Comparison of ENCODE assay signal across 17 cellular contexts in genomic region chr3:8524656-8525399, GRCh38. TPM values are rescaled to one million over a fixed set of nuclear protein-coding genes. Genes with fewer than 3 reads are reported as not detected.
DNase-seq lines count a peak whose midpoint lies in the region; ATAC-seq, FAIRE-seq and TF ChIP-seq lines count a peak whose summit lies in the region.
"Had no signal": no experiment of that assay in that cellular context is flagged by ENCODE, and none has a peak within 500 bp of the region (broad histone marks: within the 10 kb centered on the region; RNA-seq: fewer than 3 reads in every experiment).

No MANE protein-coding gene starts in this region.

- H3K36me3 ChIP-seq in K562 (ENCODE audit: control insufficient read depth, insufficient read depth, low read length) (no peaks in the 10 kb centered on the region), sigmoid colon (no peaks in the 10 kb centered on the region)
- H3K36me3 ChIP-seq: pancreas had no signal

- no peaks in the 10 kb centered on the region for H4K20me1 ChIP-seq in K562 (replicated peaks; ENCODE audit: control insufficient read depth, insufficient read depth, low read length)

- H3K27ac ChIP-seq in K562 (ENCODE audit: extremely low read depth, low read depth, low read length) (no peak overlapping the region), sigmoid colon (no peak overlapping the region)
- H3K27ac ChIP-seq: pancreas had no signal

- H3K4me2 ChIP-seq in K562 (ENCODE audit: insufficient read depth, low read length) = no peak overlapping the region

- ATAC-seq in HG02588 (IDR thresholded peaks at IDR 0.05; ENCODE audit: unreplicated experiment) (peak; percentile 48), K562 (no peak)
- ATAC-seq in stimulated activated effector memory CD8-positive, alpha-beta T cell treated with anti-CD3 and anti-CD28 coated beads, Interleukin-12 subunit alpha, Interleukin-12 subunit beta, amount 100 ng/mL, for 72 hours = peak; percentile 77
- ATAC-seq: effector memory CD8-positive, alpha-beta T cell had no signal

- H3K4me3 Mint-ChIP-seq in activated CD4-positive, alpha-beta memory T cell treated with anti-CD3 and anti-CD28 coated beads, Interleukin-2, amount 10 ng/mL, durations not matched to agents 7 days and 5 days = no peak overlapping the region
- no peak overlapping the region for H3K4me3 Mint-ChIP-seq in activated CD4-positive, alpha-beta memory T cell treated with anti-CD3 and anti-CD28 coated beads for 36 hours
- no peak overlapping the region for H3K4me3 Mint-ChIP-seq in stimulated activated effector memory CD8-positive, alpha-beta T cell treated with anti-CD3 and anti-CD28 coated beads, Interleukin-12 subunit alpha, Interleukin-12 subunit beta, amount 100 ng/mL, for 72 hours
- no peak overlapping the region for H3K4me3 Mint-ChIP-seq in activated CD4-positive, alpha-beta T cell treated with anti-CD3 and anti-CD28 coated beads, Interleukin-2, amount 10 ng/mL, durations not matched to agents 7 days and 5 days
- H3K4me3 Mint-ChIP-seq: activated naive CD4-positive, alpha-beta T cell treated with anti-CD3 and anti-CD28 coated beads, Interleukin-2, amount 50 U/mL, for 24 hours; effector memory CD8-positive, alpha-beta T cell; T-helper 2 cell treated with Interferon-gamma antibody and Interleukin-4, amounts not matched to agents 5 μg/mL and 100 μg/mL, for 36 hours had no signal

- H2AFZ ChIP-seq in K562 (ENCODE audit: low read depth, low read length) = no peak overlapping the region

- H3K4me3 ChIP-seq in K562 = no peak overlapping the region
- no peak overlapping the region for H3K4me3 ChIP-seq in sigmoid colon
- H3K4me3 ChIP-seq: pancreas had no signal

- H3K27me3 ChIP-seq in K562 (ENCODE audit: control insufficient read depth in 2 of 2, insufficient read depth in 2 of 2, low read length in 2 of 2) (no peaks in the 10 kb centered on the region), sigmoid colon (no peaks in the 10 kb centered on the region)
- H3K27me3 ChIP-seq: pancreas had no signal

- no TSS peak for BruUV-seq in K562 (replicated peaks; lab: Mats Ljungman, UMichigan)

- no peaks in the 10 kb centered on the region for H3K9me3 Mint-ChIP-seq in activated CD4-positive, alpha-beta memory T cell treated with anti-CD3 and anti-CD28 coated beads, Interleukin-2, amount 10 ng/mL, durations not matched to agents 7 days and 5 days
- no peaks in the 10 kb centered on the region for H3K9me3 Mint-ChIP-seq in activated CD4-positive, alpha-beta memory T cell treated with anti-CD3 and anti-CD28 coated beads for 36 hours
- H3K9me3 Mint-ChIP-seq in stimulated activated effector memory CD8-positive, alpha-beta T cell treated with anti-CD3 and anti-CD28 coated beads, Interleukin-12 subunit alpha, Interleukin-12 subunit beta, amount 100 ng/mL, for 72 hours = no peaks in the 10 kb centered on the region
- H3K9me3 Mint-ChIP-seq in activated CD4-positive, alpha-beta T cell treated with anti-CD3 and anti-CD28 coated beads, Interleukin-2, amount 10 ng/mL, durations not matched to agents 7 days and 5 days = peaks cover 2% of the 10 kb centered on the region
- H3K9me3 Mint-ChIP-seq: effector memory CD8-positive, alpha-beta T cell had no signal

- H3K27ac Mint-ChIP-seq in activated CD4-positive, alpha-beta memory T cell treated with anti-CD3 and anti-CD28 coated beads, Interleukin-2, amount 10 ng/mL, durations not matched to agents 7 days and 5 days = peak overlapping the region; percentile 41
- H3K27ac Mint-ChIP-seq in activated CD4-positive, alpha-beta memory T cell treated with anti-CD3 and anti-CD28 coated beads for 36 hours = no peak overlapping the region
- no peak overlapping the region for H3K27ac Mint-ChIP-seq in stimulated activated effector memory CD8-positive, alpha-beta T cell treated with anti-CD3 and anti-CD28 coated beads, Interleukin-12 subunit alpha, Interleukin-12 subunit beta, amount 100 ng/mL, for 72 hours
- H3K27ac Mint-ChIP-seq in activated CD4-positive, alpha-beta T cell treated with anti-CD3 and anti-CD28 coated beads, Interleukin-2, amount 10 ng/mL, durations not matched to agents 7 days and 5 days = no peak overlapping the region
- H3K27ac Mint-ChIP-seq: activated naive CD4-positive, alpha-beta T cell treated with anti-CD3 and anti-CD28 coated beads, Interleukin-2, amount 50 U/mL, for 24 hours; effector memory CD8-positive, alpha-beta T cell; T-helper 2 cell treated with Interferon-gamma antibody and Interleukin-4, amounts not matched to agents 5 μg/mL and 100 μg/mL, for 36 hours had no signal

- H3K9me1 ChIP-seq in K562 (ENCODE audit: control insufficient read depth, insufficient read depth, low read length) = no peaks in the 10 kb centered on the region

- no peaks in the 10 kb centered on the region for H3K79me2 ChIP-seq in K562 (ENCODE audit: control insufficient read depth, insufficient read depth, low read length)

- no peak for TF ChIP-seq RAD21 in K562 (CRISPR knock-in tag; conservative IDR thresholded peaks at IDR 0.05 in 1 of 2, IDR thresholded peaks at IDR 0.05 in 1 of 2)

- no peak overlapping the region for H3K9ac ChIP-seq in K562 (ENCODE audit: insufficient read depth in 1 of 2, low read depth in 2 of 2, low read length in 2 of 2)

- peak; percentile 35 for FAIRE-seq in K562 (lab: Jason Lieb, UNC)
- FAIRE-seq: pancreas had no signal

- H3K36me3 Mint-ChIP-seq in activated CD4-positive, alpha-beta memory T cell treated with anti-CD3 and anti-CD28 coated beads, Interleukin-2, amount 10 ng/mL, durations not matched to agents 7 days and 5 days (ENCODE audit: low read depth) = peaks cover 3% of the 10 kb centered on the region
- H3K36me3 Mint-ChIP-seq in activated CD4-positive, alpha-beta memory T cell treated with anti-CD3 and anti-CD28 coated beads for 36 hours = no peaks in the 10 kb centered on the region
- no peaks in the 10 kb centered on the region for H3K36me3 Mint-ChIP-seq in stimulated activated effector memory CD8-positive, alpha-beta T cell treated with anti-CD3 and anti-CD28 coated beads, Interleukin-12 subunit alpha, Interleukin-12 subunit beta, amount 100 ng/mL, for 72 hours
- H3K36me3 Mint-ChIP-seq in activated CD4-positive, alpha-beta T cell treated with anti-CD3 and anti-CD28 coated beads, Interleukin-2, amount 10 ng/mL, durations not matched to agents 7 days and 5 days (ENCODE audit: low read depth) = no peaks in the 10 kb centered on the region
- H3K36me3 Mint-ChIP-seq: activated naive CD4-positive, alpha-beta T cell treated with anti-CD3 and anti-CD28 coated beads, Interleukin-2, amount 50 U/mL, for 24 hours had no signal

- DNase-seq in activated CD4-positive, alpha-beta memory T cell treated with anti-CD3 and anti-CD28 coated beads, Interleukin-2, amount 10 ng/mL, durations not matched to agents 7 days and 5 days = no peak
- no peak for DNase-seq in activated CD4-positive, alpha-beta memory T cell treated with anti-CD3 and anti-CD28 coated beads for 36 hours
- no peak for DNase-seq in K562 (ENCODE audit: extremely low read depth in 1 of 4, low spot score in 3 of 4)
- DNase-seq in stimulated activated effector memory CD8-positive, alpha-beta T cell treated with anti-CD3 and anti-CD28 coated beads, Interleukin-12 subunit alpha, Interleukin-12 subunit beta, amount 100 ng/mL, for 72 hours (ENCODE audit: low spot score in 2 of 2) = no peak
- DNase-seq in Kasumi-1 (lab: John Stamatoyannopoulos, UW) = no peak
- DNase-seq in sigmoid colon = no peak
- DNase-seq in activated CD4-positive, alpha-beta T cell treated with anti-CD3 and anti-CD28 coated beads, Interleukin-2, amount 10 ng/mL, durations not matched to agents 7 days and 5 days = no peak
- DNase-seq: 8988T; effector memory CD8-positive, alpha-beta T cell; hypothalamus; NCI-H2029; NCI-H510A; pancreas; SIG-M5 had no signal

- POLR2A ChIA-PET in activated CD4-positive, alpha-beta memory T cell treated with anti-CD3 and anti-CD28 coated beads, Interleukin-2, amount 10 ng/mL, durations not matched to agents 7 days and 5 days (lab: Charles Lee) = interaction anchor here (0.6 kb wide), 1 partner anchor 23 kb away, joined by 3 read pairs; the partner anchor contains the start of gene LMCD1
- POLR2A ChIA-PET in activated CD4-positive, alpha-beta memory T cell treated with anti-CD3 and anti-CD28 coated beads for 36 hours (lab: Charles Lee) = interaction anchor here (0.9 kb wide), 1 partner anchor 20 kb away, joined by 3 read pairs; no protein-coding TSS in a partner anchor
- POLR2A ChIA-PET in K562 (lab: Yijun Ruan, JAX) = no interaction called here
- POLR2A ChIA-PET in activated CD4-positive, alpha-beta T cell treated with anti-CD3 and anti-CD28 coated beads, Interleukin-2, amount 10 ng/mL, durations not matched to agents 7 days and 5 days (lab: Charles Lee) = no interaction called here

- H3K4me1 Mint-ChIP-seq in activated CD4-positive, alpha-beta memory T cell treated with anti-CD3 and anti-CD28 coated beads, Interleukin-2, amount 10 ng/mL, durations not matched to agents 7 days and 5 days = peaks cover 25% of the 10 kb centered on the region
- H3K4me1 Mint-ChIP-seq in activated CD4-positive, alpha-beta memory T cell treated with anti-CD3 and anti-CD28 coated beads for 36 hours (ENCODE audit: low read depth) = peaks cover 7% of the 10 kb centered on the region
- no peaks in the 10 kb centered on the region for H3K4me1 Mint-ChIP-seq in stimulated activated effector memory CD8-positive, alpha-beta T cell treated with anti-CD3 and anti-CD28 coated beads, Interleukin-12 subunit alpha, Interleukin-12 subunit beta, amount 100 ng/mL, for 72 hours
- peaks cover 13% of the 10 kb centered on the region for H3K4me1 Mint-ChIP-seq in activated CD4-positive, alpha-beta T cell treated with anti-CD3 and anti-CD28 coated beads, Interleukin-2, amount 10 ng/mL, durations not matched to agents 7 days and 5 days
- H3K4me1 Mint-ChIP-seq: activated naive CD4-positive, alpha-beta T cell treated with anti-CD3 and anti-CD28 coated beads, Interleukin-2, amount 50 U/mL, for 24 hours had no signal

- H3K27me3 Mint-ChIP-seq in activated CD4-positive, alpha-beta memory T cell treated with anti-CD3 and anti-CD28 coated beads, Interleukin-2, amount 10 ng/mL, durations not matched to agents 7 days and 5 days = no peaks in the 10 kb centered on the region
- no peaks in the 10 kb centered on the region for H3K27me3 Mint-ChIP-seq in activated CD4-positive, alpha-beta memory T cell treated with anti-CD3 and anti-CD28 coated beads for 36 hours
- no peaks in the 10 kb centered on the region for H3K27me3 Mint-ChIP-seq in activated CD4-positive, alpha-beta T cell treated with anti-CD3 and anti-CD28 coated beads, Interleukin-2, amount 10 ng/mL, durations not matched to agents 7 days and 5 days

- CTCF ChIA-PET in activated CD4-positive, alpha-beta memory T cell treated with anti-CD3 and anti-CD28 coated beads, Interleukin-2, amount 10 ng/mL, durations not matched to agents 7 days and 5 days (lab: Charles Lee) = no interaction called here
- CTCF ChIA-PET in activated CD4-positive, alpha-beta memory T cell treated with anti-CD3 and anti-CD28 coated beads for 36 hours (lab: Charles Lee) = no interaction called here
- CTCF ChIA-PET in K562 (lab: Yijun Ruan, JAX; ENCODE audit: low intra/inter-chr PET ratio) = interaction anchor here (0.6 kb wide), 1 partner anchor 46 kb away, joined by 8 read pairs; no protein-coding TSS in a partner anchor
- CTCF ChIA-PET in activated CD4-positive, alpha-beta T cell treated with anti-CD3 and anti-CD28 coated beads, Interleukin-2, amount 10 ng/mL, durations not matched to agents 7 days and 5 days (lab: Charles Lee) = no interaction called here

- no peaks in the 10 kb centered on the region for H3K9me3 ChIP-seq in K562 (replicated peaks; ENCODE audit: control insufficient read depth, insufficient read depth, low read depth, low read length)
- H3K9me3 ChIP-seq in sigmoid colon = no peaks in the 10 kb centered on the region
- H3K9me3 ChIP-seq: pancreas had no signal

- in situ Hi-C loops in K562 (cut with MboI) = no loop called here

- TF ChIP-seq EP300 in K562 (IDR thresholded peaks at IDR 0.05; ENCODE audit: low read length) = no peak
- no peak for TF ChIP-seq EP300 in sigmoid colon (IDR thresholded peaks at IDR 0.05)

- H3K4me1 ChIP-seq in K562 (replicated peaks in 1 of 2; ENCODE audit: control insufficient read depth in 2 of 2, insufficient read depth in 2 of 2, low read length in 2 of 2) = no peaks in the 10 kb centered on the region
- peaks cover 0 to under 1% (median 0%) of the 10 kb centered on the region in 4 donors for H3K4me1 ChIP-seq in sigmoid colon

- no peak for TF ChIP-seq POLR2A in K562 (conservative IDR thresholded peaks at IDR 0.05)
- TF ChIP-seq POLR2A in sigmoid colon (IDR thresholded peaks at IDR 0.05) = no peak

- intact Hi-C loops in activated CD4-positive, alpha-beta memory T cell treated with anti-CD3 and anti-CD28 coated beads for 36 hours (cut with micrococcal nuclease) = loop anchor here (2.0 kb wide), 1 partner anchor 24 kb away; the partner anchor contains the start of gene LMCD1
- intact Hi-C loops in K562 (cut with micrococcal nuclease) (no loop called here), sigmoid colon (cut with DNase I) (no loop called here)

- no peak for TF ChIP-seq CTCF in K562 (IDR thresholded peaks at IDR 0.05 in 2 of 3, conservative IDR thresholded peaks at IDR 0.05 in 1 of 3; ENCODE audit: insufficient read depth in 2 of 3, low read depth in 1 of 3, low read length in 3 of 3)
- no peak for TF ChIP-seq CTCF in sigmoid colon (IDR thresholded peaks at IDR 0.05)

- 0% methylated on average over 5 of the region's 5 CpGs for WGBS in K562 (ENCODE audit: insufficient coverage, low coverage, missing lambda C conversion rate)
- WGBS in sigmoid colon, 2 donors = 89 to 91% methylated on average over 5 of the region's 5 CpGs

RNA-seq across cellular contexts. Expression of gene LMCD1, which starts 23.2 kb away (rescaled TPM):
- total RNA-seq in activated CD4-positive, alpha-beta memory T cell treated with anti-CD3 and anti-CD28 coated beads, Interleukin-2, amount 10 ng/mL, durations not matched to agents 7 days and 5 days = 1 to 10 TPM; 3.0 to 4.3 TPM
- 1 to 10 TPM; 3.5 to 3.8 TPM for total RNA-seq in activated CD4-positive, alpha-beta memory T cell treated with anti-CD3 and anti-CD28 coated beads for 36 hours
- not detected in 2 replicates for total RNA-seq in K562 (2011; cell fraction: chromatin; rRNA removed; ENCODE audit: low replicate concordance)
- total RNA-seq in K562 (2011; cell fraction: nucleolus; rRNA removed) = not detected in 2 replicates
- total RNA-seq in K562 (2011; cell fraction: nucleoplasm; rRNA removed) = not detected in 2 replicates
- total RNA-seq in K562 (2014; rRNA removed) (not detected in 2 replicates), K562 (2014; rRNA removed; fragmentation: Illumina TruSeq; extraction: Trizol) (not detected in 2 replicates), K562 (2015; rRNA removed; fragmentation: Illumina TruSeq; extraction: Trizol) (not detected in 2 replicates), K562 (2021) (not detected in 2 replicates), sigmoid colon (10 to 100 TPM in 3 of 4 donors, 1 to 10 TPM in 1; 9.7 to 49.3 (median 19.5) TPM)
- polyA plus RNA-seq in K562 (2011; rRNA removed) (not detected in 2 replicates), K562 (2014; fragmentation: Illumina TruSeq; extraction: Trizol) (not detected in 2 replicates), K562 (2014; fragmentation: Nextera tagmentation; extraction: Ambion mirVana) (not detected), K562 (2014; rRNA removed) (0.60 TPM in 1 of 2 replicates, not detected in the other), sigmoid colon (10 to 100 TPM in 2 of 3 donors, 1 to 10 TPM in 1; 6.5 to 16.2 (median 11.4) TPM)
- polyA plus RNA-seq in K562 (2011; cell fraction: cytosol; rRNA removed) = not detected in 2 replicates
- polyA plus RNA-seq in K562 (2011; cell fraction: nucleus; rRNA removed) = not detected in 2 replicates
- 0.01 and 0.15 TPM in 2 replicates for polyA plus RNA-seq in K562 (2012)
- not detected in 2 replicates for polyA minus RNA-seq in K562 (2011; rRNA and poly(A)+ RNA removed)
- polyA minus RNA-seq in K562 (2011; cell fraction: cytosol; rRNA and poly(A)+ RNA removed) = not detected in 2 replicates
- not detected in 2 replicates for polyA minus RNA-seq in K562 (2011; cell fraction: nucleus; rRNA and poly(A)+ RNA removed)
- total RNA-seq in activated CD4-positive, alpha-beta T cell treated with anti-CD3 and anti-CD28 coated beads, Interleukin-2, amount 10 ng/mL, durations not matched to agents 7 days and 5 days = 1 to 10 TPM in 1 of 2 experiments, under 1 TPM in 1; 0.99 to 1.1 TPM

Comparison
In these comparisons a context has a peak if more than half of its experiments do, and no peak if none do; other contexts are left out.
1. POLR2A ChIA-PET loops: an anchor here in activated CD4-positive, alpha-beta memory T cell treated with anti-CD3 and anti-CD28 coated beads, Interleukin-2, amount 10 ng/mL, durations not matched to agents 7 days and 5 days (0.6 kb wide) and activated CD4-positive, alpha-beta memory T cell treated with anti-CD3 and anti-CD28 coated beads for 36 hours (0.9 kb wide); none called in K562 and activated CD4-positive, alpha-beta T cell treated with anti-CD3 and anti-CD28 coated beads, Interleukin-2, amount 10 ng/mL, durations not matched to agents 7 days and 5 days.